ENCODE assay signal across 8 cellular contexts in the genomic region with DNA sequence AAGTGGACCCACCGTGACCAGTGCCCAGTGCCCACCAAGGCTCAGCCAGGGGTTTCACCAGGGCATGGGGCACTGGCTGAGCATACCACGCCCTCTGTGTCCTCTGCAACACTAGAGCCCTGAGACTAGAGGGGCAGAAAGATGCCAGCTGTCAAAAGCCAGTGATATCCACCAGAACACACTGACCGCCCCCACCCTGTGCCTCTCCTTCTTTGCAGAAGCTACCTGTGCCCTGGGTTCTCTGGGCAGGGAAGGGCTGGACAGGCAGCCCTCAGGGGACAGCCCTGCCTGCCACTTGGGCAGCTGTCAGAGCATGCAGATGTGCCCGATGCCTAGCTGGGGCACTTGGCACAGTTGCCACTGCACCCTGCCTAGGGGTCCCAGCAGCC. TPM values are rescaled to one million over a fixed set of nuclear protein-coding genes. Genes with fewer than 3 reads are reported as not detected.
A peak's percentile ranks its signal among the peaks of the same experiment; 100 is the strongest.
DNase-seq lines count a peak whose midpoint lies in the region; ATAC-seq, FAIRE-seq and TF ChIP-seq lines count a peak whose summit lies in the region.

No MANE protein-coding gene starts in this region.

- ATAC-seq in activated naive CD8-positive, alpha-beta T cell treated with anti-CD3 and anti-CD28 coated beads, Interleukin-2, amount 10 ng/mL, durations not matched to agents 7 days and 5 days (ENCODE audit: low read depth) = no peak

- peaks cover 27% of the 10 kb centered on the region for H3K27me3 ChIP-seq in iPS-15b (ENCODE audit: control insufficient read depth, insufficient read depth, low read length)

- POLR2A ChIA-PET in activated naive CD8-positive, alpha-beta T cell treated with anti-CD3 and anti-CD28 coated beads, Interleukin-2, amount 10 ng/mL, durations not matched to agents 7 days and 5 days (lab: Charles Lee) = interaction anchor here (0.5 to 15.2 kb wide), 18 partner anchors 7 to 395 kb away, joined by 3 to 341 read pairs (median 10); a partner anchor contains a TSS

- peak overlapping the region; percentile 33 for H3K4me3 ChIP-seq in iPS-15b (ENCODE audit: low read depth, low read length)

- no peaks in the 10 kb centered on the region for H3K4me1 ChIP-seq in iPS-15b (ENCODE audit: control insufficient read depth, insufficient read depth, low read length)

- no peaks in the 10 kb centered on the region for H3K36me3 ChIP-seq in iPS-15b (ENCODE audit: control insufficient read depth, insufficient read depth, low read length)

- H3K4me3 Mint-ChIP-seq in activated naive CD8-positive, alpha-beta T cell treated with anti-CD3 and anti-CD28 coated beads, Interleukin-2, amount 10 ng/mL, durations not matched to agents 7 days and 5 days = peak overlapping the region; percentile 91

- H3K9ac ChIP-seq in iPS-15b (ENCODE audit: low read depth, low read length) = no peak overlapping the region

- H3K9me3 Mint-ChIP-seq in activated naive CD8-positive, alpha-beta T cell treated with anti-CD3 and anti-CD28 coated beads, Interleukin-2, amount 10 ng/mL, durations not matched to agents 7 days and 5 days = no peaks in the 10 kb centered on the region

- no peak for FAIRE-seq in frontal cortex (lab: Jason Lieb, UNC)

- no peaks in the 10 kb centered on the region for H3K9me3 ChIP-seq in iPS-15b (ENCODE audit: control insufficient read depth, insufficient read depth, low read length)

- H3K27ac Mint-ChIP-seq in activated naive CD8-positive, alpha-beta T cell treated with anti-CD3 and anti-CD28 coated beads, Interleukin-2, amount 10 ng/mL, durations not matched to agents 7 days and 5 days = peak overlapping the region; percentile 89

- DNase-seq in HT-29 (ENCODE audit: low spot score) (peak; percentile 22), DMS 273 treated with DMSO at 0.1 percent for 48 hours (lab: John Stamatoyannopoulos, UW) (no peak), NCI-H446 treated with DMSO at 0.1 percent for 48 hours (lab: John Stamatoyannopoulos, UW) (no peak), frontal cortex (ENCODE audit: low spot score in 2 of 2) (no peak), GM20000 (ENCODE audit: low spot score) (no peak)
- DNase-seq in activated naive CD8-positive, alpha-beta T cell treated with anti-CD3 and anti-CD28 coated beads, Interleukin-2, amount 10 ng/mL, durations not matched to agents 7 days and 5 days = no peak
- peak; percentile 40 for DNase-seq in stimulated activated CD8-positive, alpha-beta memory T cell treated with anti-CD3 and anti-CD28 coated beads, Interleukin-4, amount 100 ng/mL, for 48 hours

- TF ChIP-seq CTCF in GM20000 (IDR thresholded peaks at IDR 0.05; ENCODE audit: extremely low read depth, missing control alignments) = no peak

- peaks cover 66% of the 10 kb centered on the region for H3K4me1 Mint-ChIP-seq in activated naive CD8-positive, alpha-beta T cell treated with anti-CD3 and anti-CD28 coated beads, Interleukin-2, amount 10 ng/mL, durations not matched to agents 7 days and 5 days

- no peaks in the 10 kb centered on the region for H3K27me3 Mint-ChIP-seq in activated naive CD8-positive, alpha-beta T cell treated with anti-CD3 and anti-CD28 coated beads, Interleukin-2, amount 10 ng/mL, durations not matched to agents 7 days and 5 days

- peaks cover 28% of the 10 kb centered on the region for H3K36me3 Mint-ChIP-seq in activated naive CD8-positive, alpha-beta T cell treated with anti-CD3 and anti-CD28 coated beads, Interleukin-2, amount 10 ng/mL, durations not matched to agents 7 days and 5 days

RNA-seq across cellular contexts. Expression of a gene that starts 0.5 kb away (rescaled TPM):
- total RNA-seq in HT-29 (2014; rRNA removed; shearing (Covaris generic)) = 25.0 and 28.8 TPM in 2 replicates
- 100 to 1,000 TPM; 124 to 125 TPM for total RNA-seq in activated naive CD8-positive, alpha-beta T cell treated with anti-CD3 and anti-CD28 coated beads, Interleukin-2, amount 10 ng/mL, durations not matched to agents 7 days and 5 days
- 2.0 TPM for total RNA-seq in frontal cortex

RNA-seq across cellular contexts. Expression of a gene that starts 53.2 kb away (rescaled TPM):
- total RNA-seq in HT-29 (2014; rRNA removed; shearing (Covaris generic)) = 0.20 TPM in 1 of 2 replicates, not detected in the other
- total RNA-seq in activated naive CD8-positive, alpha-beta T cell treated with anti-CD3 and anti-CD28 coated beads, Interleukin-2, amount 10 ng/mL, durations not matched to agents 7 days and 5 days = under 1 TPM; 0.17 to 0.30 TPM
- total RNA-seq in frontal cortex = not detected

Comparison
In these comparisons a context has a peak if more than half of its experiments do, and no peak if none do; other contexts are left out.
1. DNase-seq: peak in HT-29 (single experiment) and stimulated activated CD8-positive, alpha-beta memory T cell treated with anti-CD3 and anti-CD28 coated beads, Interleukin-4, amount 100 ng/mL, for 48 hours (single experiment); none in activated naive CD8-positive, alpha-beta T cell treated with anti-CD3 and anti-CD28 coated beads, Interleukin-2, amount 10 ng/mL, durations not matched to agents 7 days and 5 days (single experiment), DMS 273 treated with DMSO at 0.1 percent for 48 hours (single experiment), NCI-H446 treated with DMSO at 0.1 percent for 48 hours (single experiment), frontal cortex (0 of 2) and GM20000 (single experiment).